ENCODE assay signal across 17 cellular contexts in genomic region chr4:156545003-156545785, GRCh38.
DNase-seq lines count a peak whose midpoint lies in the region; ATAC-seq and TF ChIP-seq lines count a peak whose summit lies in the region.
"Had no signal": no experiment of that assay in that cellular context is flagged by ENCODE, and none has a peak within 500 bp of the region (broad histone marks: within the 10 kb centered on the region; RNA-seq: fewer than 3 reads in every experiment).

No MANE protein-coding gene starts in this region.

- DNase-seq in GM03348 (ENCODE audit: low spot score) (peak; percentile 20), brain pericyte (ENCODE audit: low read depth, low spot score) (peak; percentile 16), left ventricle myocardium inferior (no peak), skeletal muscle cell (ENCODE audit: low read depth) (peak; percentile 87), NCI-H1105 (lab: John Stamatoyannopoulos, UW) (no peak), SIG-M5 (lab: John Stamatoyannopoulos, UW) (no peak)
- no peak for DNase-seq in activated T-cell treated with anti-CD3 and anti-CD28 coated beads, Interleukin-2, amount 50 U/mL, for 1 hour
- DNase-seq: activated CD4-positive, alpha-beta T cell treated with anti-CD3 and anti-CD28 coated beads, Interleukin-2, amount 10 ng/mL, durations not matched to agents 7 days and 5 days; kidney; midbrain; NCI-H2029 treated with DMSO at 0.1 percent for 48 hours; NCI-H748 treated with DMSO at 0.1 percent for 48 hours; occipital lobe; PC-9; stimulated activated naive CD4-positive, alpha-beta T cell treated with Interleukin-2 at 50 U/mL for 16 hours had no signal

- no peaks in the 10 kb centered on the region for H3K36me3 ChIP-seq in left ventricle myocardium inferior

- no peaks in the 10 kb centered on the region for H3K9me3 ChIP-seq in left ventricle myocardium inferior (replicated peaks)

- intact Hi-C loops in left ventricle myocardium inferior (cut with micrococcal nuclease) = no loop called here

- ATAC-seq in GM21576 (IDR thresholded peaks at IDR 0.05; ENCODE audit: unreplicated experiment) = no peak
- ATAC-seq: activated naive CD4-positive, alpha-beta T cell treated with anti-CD3 and anti-CD28 coated beads, Interleukin-2, amount 50 U/mL, for 72 hours had no signal

- no peaks in the 10 kb centered on the region for H3K27me3 ChIP-seq in left ventricle myocardium inferior (ENCODE audit: low read depth)

- H3K4me3 ChIP-seq in left ventricle myocardium inferior (no peak overlapping the region), skeletal muscle cell (ENCODE audit: low read depth, low read length) (no peak overlapping the region)
- H3K4me3 ChIP-seq: PC-9 had no signal

- peaks cover 4% of the 10 kb centered on the region for H3K4me1 ChIP-seq in left ventricle myocardium inferior

- TF ChIP-seq CTCF in left ventricle myocardium inferior (IDR thresholded peaks at IDR 0.05; ENCODE audit: borderline replicate concordance) = no peak

- peak overlapping the region; percentile 21 for H3K27ac ChIP-seq in left ventricle myocardium inferior (replicated peaks)
- H3K27ac ChIP-seq: PC-9 had no signal

Comparison
In these comparisons a context has a peak if more than half of its experiments do, and no peak if none do; other contexts are left out.
1. DNase-seq: peak in GM03348 (single experiment), brain pericyte (single experiment) and skeletal muscle cell (single experiment); none in left ventricle myocardium inferior (single experiment), activated T-cell treated with anti-CD3 and anti-CD28 coated beads, Interleukin-2, amount 50 U/mL, for 1 hour (single experiment), NCI-H1105 (single experiment) and SIG-M5 (single experiment).